In genomic region chr16:21663889-21664647, GRCh38 we compare ENCODE assay signal across 8 cellular contexts. TPM values are rescaled to one million over a fixed set of nuclear protein-coding genes. Genes with fewer than 3 reads are reported as not detected.
DNase-seq lines count a peak whose midpoint lies in the region; ATAC-seq and TF ChIP-seq lines count a peak whose summit lies in the region.

Gene OTOA (plus strand): TSS chr16:21663968. CDS start chr16:21678515, 14,547 bp downstream.

- TF ChIP-seq POLR2A in ovary (IDR thresholded peaks at IDR 0.05) (no peak), lower leg skin (IDR thresholded peaks at IDR 0.05) (no peak)

- H3K9me3 Mint-ChIP-seq in T-helper 1 cell treated with Interleukin-12 subunit alpha and Interleukin-12 subunit beta and Interleukin-4 antibody, amounts not matched to agents 30 μg/mL and 1 μg/mL, for 36 hours = no peaks in the 10 kb centered on the region

- peak within 1 kb of the TSS; percentile 54 for H3K4me3 Mint-ChIP-seq in T-helper 1 cell treated with Interleukin-12 subunit alpha and Interleukin-12 subunit beta and Interleukin-4 antibody, amounts not matched to agents 30 μg/mL and 1 μg/mL, for 36 hours

- DNase-seq in D341Med (ENCODE audit: low spot score) (peak; percentile 42), ovary (peak in 2 of 5 donors; percentile 25 to 32), lower leg skin (ENCODE audit: low spot score in 2 of 2) (no peak), Kasumi-1 (lab: John Stamatoyannopoulos, UW) (no peak), GDM1 (lab: John Stamatoyannopoulos, UW) (no peak)
- peak; percentile 5 for DNase-seq in effector CD8-positive, alpha-beta T cell (lab: John Stamatoyannopoulos, UW)

- intact Hi-C loops in ovary (cut with DNase I) (no loop called here), lower leg skin (cut with DNase I; ENCODE audit: low total_unique reads) (no loop called here)

- H3K4me1 ChIP-seq in ovary (ENCODE audit: insufficient read depth) = peaks cover 3% of the 10 kb centered on the region

- TF ChIP-seq CTCF in ovary (IDR thresholded peaks at IDR 0.05) (no peak), lower leg skin (IDR thresholded peaks at IDR 0.05) (no peak)

- no peaks in the 10 kb centered on the region for H3K27me3 ChIP-seq in ovary

- no peaks in the 10 kb centered on the region for H3K36me3 Mint-ChIP-seq in T-helper 1 cell treated with Interleukin-12 subunit alpha and Interleukin-12 subunit beta and Interleukin-4 antibody, amounts not matched to agents 30 μg/mL and 1 μg/mL, for 36 hours (ENCODE audit: low read depth)

- peaks cover 10% of the 10 kb centered on the region for H3K4me1 Mint-ChIP-seq in T-helper 1 cell treated with Interleukin-12 subunit alpha and Interleukin-12 subunit beta and Interleukin-4 antibody, amounts not matched to agents 30 μg/mL and 1 μg/mL, for 36 hours (ENCODE audit: low read depth)

- H3K9me3 ChIP-seq in ovary = no peaks in the 10 kb centered on the region

- WGBS in ovary, 3 donors = 7 to 19% (median 10%) methylated on average over 28 to 45 of the region's 45 CpGs
- WGBS in lower leg skin, 2 donors = 9 to 11% methylated on average over 42 to 45 of the region's 45 CpGs

- no peaks in the 10 kb centered on the region for H3K36me3 ChIP-seq in ovary

- no peak within 1 kb of the TSS for H3K27ac ChIP-seq in ovary

- no peak for TF ChIP-seq EP300 in ovary (IDR thresholded peaks at IDR 0.05)

- peaks cover 33% of the 10 kb centered on the region for H3K27me3 Mint-ChIP-seq in T-helper 1 cell treated with Interleukin-12 subunit alpha and Interleukin-12 subunit beta and Interleukin-4 antibody, amounts not matched to agents 30 μg/mL and 1 μg/mL, for 36 hours (ENCODE audit: low read depth)

- peak within 1 kb of the TSS; percentile 8 for H3K4me3 ChIP-seq in ovary
- no peak within 1 kb of the TSS for H3K4me3 ChIP-seq in lower leg skin (ENCODE audit: low read depth, poor library complexity, severe bottlenecking)

- ATAC-seq in GM21786 (IDR thresholded peaks at IDR 0.05; ENCODE audit: unreplicated experiment) = no peak

- H3K27ac Mint-ChIP-seq in T-helper 1 cell treated with Interleukin-12 subunit alpha and Interleukin-12 subunit beta and Interleukin-4 antibody, amounts not matched to agents 30 μg/mL and 1 μg/mL, for 36 hours = no peak within 1 kb of the TSS

RNA-seq across cellular contexts. Expression of gene OTOA, which starts in this region (rescaled TPM):
- total RNA-seq in ovary (under 1 TPM in 3 of 7 donors, not detected in 4; 0.13 to 0.47 (median 0.15) TPM), lower leg skin (not detected)
- polyA plus RNA-seq in ovary = under 1 TPM; 0.04 to 0.27 TPM

Comparison
In these comparisons a context has a peak if more than half of its experiments do, and no peak if none do; other contexts are left out.
1. DNase-seq: peak in D341Med (single experiment) and effector CD8-positive, alpha-beta T cell (single experiment); none in lower leg skin (0 of 2), Kasumi-1 (0 of 2) and GDM1 (single experiment).